ENCODE assay signal across 8 cellular contexts in genomic region chr16:2033057-2033911, GRCh38. TPM values are rescaled to one million over a fixed set of nuclear protein-coding genes. Genes with fewer than 3 reads are reported as not detected.
A peak's percentile ranks its signal among the peaks of the same experiment; 100 is the strongest.
DNase-seq lines count a peak whose midpoint lies in the region; ATAC-seq and TF ChIP-seq lines count a peak whose summit lies in the region.

No MANE protein-coding gene starts in this region.

- ATAC-seq in left lobe of liver = peak; percentile 18
- no peak for ATAC-seq in GM21528 (IDR thresholded peaks at IDR 0.05; ENCODE audit: low FRiP score, unreplicated experiment)
- no peak for ATAC-seq in HG03159 (IDR thresholded peaks at IDR 0.05; ENCODE audit: unreplicated experiment)

- H3K9me3 ChIP-seq in HUES64 (ENCODE audit: insufficient read depth, low read depth, low read length) (no peaks in the 10 kb centered on the region), breast epithelium (no peaks in the 10 kb centered on the region), stomach smooth muscle (ENCODE audit: control insufficient read depth in 2 of 2, low read length in 2 of 2) (no peaks in the 10 kb centered on the region)

- DNase-seq in breast epithelium (ENCODE audit: low spot score in 2 of 2) = peak in 1 of 2 donors; percentile 76
- DNase-seq in left lobe of liver (ENCODE audit: low spot score) = no peak
- DNase-seq in NCI-H2196 treated with DMSO at 0.1 percent for 48 hours (lab: John Stamatoyannopoulos, UW; ENCODE audit: unreplicated experiment) = no peak
- no peak for DNase-seq in activated effector memory CD4-positive, alpha-beta T cell treated with anti-CD3 and anti-CD28 coated beads, Interleukin-2, amount 50 U/mL, for 16 hours

- 0 out of 2 replicates have a peak overlapping the region, but pooled peaks have one; percentile 30 for H3K27ac ChIP-seq in HUES64 (ENCODE audit: low read depth, low read length)
- peak overlapping the region; percentile 93 for H3K27ac ChIP-seq in breast epithelium
- H3K27ac ChIP-seq in stomach smooth muscle (ENCODE audit: low read length) = peak overlapping the region; percentile 90

- no peak for TF ChIP-seq POLR2A in breast epithelium (IDR thresholded peaks at IDR 0.05)

- no peaks in the 10 kb centered on the region for H3K36me3 ChIP-seq in HUES64 (ENCODE audit: insufficient read depth, low read length)
- no peaks in the 10 kb centered on the region for H3K36me3 ChIP-seq in breast epithelium
- peaks cover 0 to 4% of the 10 kb centered on the region in 2 donors for H3K36me3 ChIP-seq in stomach smooth muscle (ENCODE audit: control insufficient read depth in 2 of 2, insufficient read depth in 2 of 2, low read length in 2 of 2)

- 65% methylated on average over 36 of the region's 37 CpGs for WGBS in HUES64

- no peak overlapping the region for H3K4me3 ChIP-seq in HUES64 (ENCODE audit: low read length)
- peak overlapping the region; percentile 34 to 69 (median 38) for H3K4me3 ChIP-seq in breast epithelium
- peak overlapping the region; percentile 59 to 69 for H3K4me3 ChIP-seq in stomach smooth muscle (ENCODE audit: low read length in 2 of 2)

- no peak for TF ChIP-seq CTCF in breast epithelium (IDR thresholded peaks at IDR 0.05)

- intact Hi-C loops in breast epithelium (cut with DNase I; ENCODE audit: low total_unique reads) = no loop called here

- H3K4me1 ChIP-seq in HUES64 (ENCODE audit: insufficient read depth, low read length) = peaks cover 6% of the 10 kb centered on the region; the same call in 1 of the 2 replicates
- peaks cover 38 to 48% of the 10 kb centered on the region in 2 donors for H3K4me1 ChIP-seq in breast epithelium
- H3K4me1 ChIP-seq in stomach smooth muscle (ENCODE audit: control insufficient read depth, insufficient read depth, low read length) = peaks cover 65% of the 10 kb centered on the region

- H3K27me3 ChIP-seq in HUES64 (ENCODE audit: insufficient read depth, low read length) (peaks cover 2% of the 10 kb centered on the region; the same call in 1 of the 2 replicates), breast epithelium (no peaks in the 10 kb centered on the region), stomach smooth muscle (ENCODE audit: control insufficient read depth in 1 of 2, insufficient read depth in 2 of 2, low read length in 2 of 2) (no peaks in the 10 kb centered on the region)

- H3K9ac ChIP-seq in HUES64 (ENCODE audit: low read depth, low read length) (peak overlapping the region; percentile 55; the same call in 1 of the 2 replicates), stomach smooth muscle (ENCODE audit: low read length in 2 of 2) (peak overlapping the region; percentile 58)

RNA-seq across cellular contexts. Expression of gene NHERF2, which starts 6.6 kb away (rescaled TPM):
- 5.8 TPM for polyA plus RNA-seq in HUES64 (2013, experiment 1 of 2)
- polyA plus RNA-seq in HUES64 (2013, experiment 2 of 2) = 7.9 TPM
- total RNA-seq in breast epithelium (10 to 100 TPM; 31.5 to 58.3 (median 38.9) TPM), left lobe of liver (334 TPM)

RNA-seq across cellular contexts. Expression of gene NPW, which starts 13.7 kb away (rescaled TPM):
- polyA plus RNA-seq in HUES64 (2013, experiment 1 of 2) = 1.8 TPM
- 1.4 TPM for polyA plus RNA-seq in HUES64 (2013, experiment 2 of 2)
- total RNA-seq in breast epithelium (not detected), left lobe of liver (8.5 TPM)

RNA-seq across cellular contexts. Expression of gene NTHL1, which starts 14.3 kb away (rescaled TPM):
- 53.2 TPM for polyA plus RNA-seq in HUES64 (2013, experiment 1 of 2)
- polyA plus RNA-seq in HUES64 (2013, experiment 2 of 2) = 44.9 TPM
- total RNA-seq in breast epithelium (10 to 100 TPM; 10.6 to 27.9 (median 16.1) TPM), left lobe of liver (109 TPM)

RNA-seq across cellular contexts. Expression of gene TSC2, which starts 14.5 kb away (rescaled TPM):
- 39.7 TPM for polyA plus RNA-seq in HUES64 (2013, experiment 1 of 2)
- polyA plus RNA-seq in HUES64 (2013, experiment 2 of 2) = 37.3 TPM
- total RNA-seq in breast epithelium (10 to 100 TPM; 41.6 to 52.4 (median 48.9) TPM), left lobe of liver (117 TPM)

RNA-seq across cellular contexts. Expression of gene ZNF598, which starts 23.7 kb away (rescaled TPM):
- 28.1 TPM for polyA plus RNA-seq in HUES64 (2013, experiment 1 of 2)
- polyA plus RNA-seq in HUES64 (2013, experiment 2 of 2) = 25.1 TPM
- total RNA-seq in breast epithelium (10 to 100 TPM; 16.0 to 25.2 (median 22.2) TPM), left lobe of liver (29.9 TPM)

Comparison
In these comparisons a context has a peak if more than half of its experiments do, and no peak if none do; other contexts are left out.
1. H3K27ac ChIP-seq: peak in every context shown above with its lines; median percentile 93 in breast epithelium; 90 in stomach smooth muscle; 30 in HUES64.